In genomic region chr14:50311974-50312733, GRCh38 we compare ENCODE assay signal across 1 cellular context.
TF ChIP-seq lines count a peak whose summit lies in the region.

DMAC2L (plus strand) TSS chr14:50312324; CDS start chr14:50321488, 9,164 bp downstream.
L2HGDH (minus strand) TSS chr14:50312229; CDS start chr14:50312150, 79 bp downstream.

TF ChIP-seq in A549, 52 proteins besides CTCF, POLR2A, EP300 and RAD21 (continued from another document):
- TF ChIP-seq SREBF2 (IDR thresholded peaks at IDR 0.05) (no peak), TP53 (CRISPR knock-in tag; IDR thresholded peaks at IDR 0.05) (no peak), ZC3H11A (IDR thresholded peaks at IDR 0.05) (no peak), EHMT2 (IDR thresholded peaks at IDR 0.05; ENCODE audit: low read depth) (no peak), CHD2 (IDR thresholded peaks at IDR 0.05; ENCODE audit: low read length, partially characterized antibody) (no peak), RARB (CRISPR knock-in tag; IDR thresholded peaks at IDR 0.05) (no peak), POLR2AphosphoS2 (conservative IDR thresholded peaks at IDR 0.05; ENCODE audit: low read length) (no peak), ZFP36 (IDR thresholded peaks at IDR 0.05; ENCODE audit: borderline replicate concordance, partially characterized antibody) (no peak), HES2 (IDR thresholded peaks at IDR 0.05) (no peak), EHF (CRISPR knock-in tag; IDR thresholded peaks at IDR 0.05) (no peak), HDAC2 (IDR thresholded peaks at IDR 0.05) (no peak), FOSB (CRISPR knock-in tag; IDR thresholded peaks at IDR 0.05) (no peak), ELK1 (IDR thresholded peaks at IDR 0.05; ENCODE audit: low read depth, low read length) (no peak), KDM1A (IDR thresholded peaks at IDR 0.05; ENCODE audit: low read depth) (no peak), MAX (IDR thresholded peaks at IDR 0.05) (peak; percentile 95), E2F6 (IDR thresholded peaks at IDR 0.05; ENCODE audit: borderline replicate concordance, low read depth) (peak; percentile 97), CEBPB (IDR thresholded peaks at IDR 0.05) (no peak), JUN (IDR thresholded peaks at IDR 0.05) (peak; percentile 83 to 85; a peak in 3 of 5 replicates), TFCP2L1 (CRISPR knock-in tag; IDR thresholded peaks at IDR 0.05) (no peak), HMGXB4 (CRISPR knock-in tag; IDR thresholded peaks at IDR 0.05; ENCODE audit: borderline replicate concordance) (peak; percentile 41; the same call in 1 of the 2 replicates), ZNF302 (CRISPR knock-in tag; IDR thresholded peaks at IDR 0.05) (no peak)
